In the genomic region with DNA sequence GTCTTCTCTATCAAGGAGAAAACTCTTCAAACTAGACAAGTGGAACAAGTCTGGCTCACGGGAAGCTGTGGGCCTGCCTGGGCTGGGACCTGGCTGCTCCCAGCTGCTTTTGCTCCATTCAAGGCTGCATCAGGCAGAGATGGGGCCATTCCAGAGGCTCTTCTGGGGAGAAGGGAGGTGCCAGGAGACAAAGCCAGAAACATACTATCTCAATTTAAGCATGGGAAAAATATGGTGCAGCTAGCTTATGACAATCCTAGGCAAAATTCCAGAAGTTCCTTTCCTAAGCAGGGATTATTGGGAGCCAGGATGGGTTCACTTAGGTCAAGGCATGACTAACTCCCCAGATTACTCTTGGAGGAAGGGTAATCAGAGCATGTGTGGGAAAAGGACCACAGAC, we compare ENCODE assay signal across 1 cellular context.
TF ChIP-seq lines count a peak whose summit lies in the region.

No MANE protein-coding gene starts in this region.

TF ChIP-seq in SK-N-SH, 30 proteins besides CTCF, POLR2A, EP300 and RAD21 (continued from another document):
- TF ChIP-seq, protein P1, sequence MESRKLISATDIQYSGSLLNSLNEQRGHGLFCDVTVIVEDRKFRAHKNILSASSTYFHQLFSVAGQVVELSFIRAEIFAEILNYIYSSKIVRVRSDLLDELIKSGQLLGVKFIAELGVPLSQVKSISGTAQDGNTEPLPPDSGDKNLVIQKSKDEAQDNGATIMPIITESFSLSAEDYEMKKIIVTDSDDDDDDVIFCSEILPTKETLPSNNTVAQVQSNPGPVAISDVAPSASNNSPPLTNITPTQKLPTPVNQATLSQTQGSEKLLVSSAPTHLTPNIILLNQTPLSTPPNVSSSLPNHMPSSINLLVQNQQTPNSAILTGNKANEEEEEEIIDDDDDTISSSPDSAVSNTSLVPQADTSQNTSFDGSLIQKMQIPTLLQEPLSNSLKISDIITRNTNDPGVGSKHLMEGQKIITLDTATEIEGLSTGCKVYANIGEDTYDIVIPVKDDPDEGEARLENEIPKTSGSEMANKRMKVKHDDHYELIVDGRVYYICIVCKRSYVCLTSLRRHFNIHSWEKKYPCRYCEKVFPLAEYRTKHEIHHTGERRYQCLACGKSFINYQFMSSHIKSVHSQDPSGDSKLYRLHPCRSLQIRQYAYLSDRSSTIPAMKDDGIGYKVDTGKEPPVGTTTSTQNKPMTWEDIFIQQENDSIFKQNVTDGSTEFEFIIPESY (IDR thresholded peaks at IDR 0.05; ENCODE audit: borderline replicate concordance, low read depth), result no peak
- TF ChIP-seq, protein P2, sequence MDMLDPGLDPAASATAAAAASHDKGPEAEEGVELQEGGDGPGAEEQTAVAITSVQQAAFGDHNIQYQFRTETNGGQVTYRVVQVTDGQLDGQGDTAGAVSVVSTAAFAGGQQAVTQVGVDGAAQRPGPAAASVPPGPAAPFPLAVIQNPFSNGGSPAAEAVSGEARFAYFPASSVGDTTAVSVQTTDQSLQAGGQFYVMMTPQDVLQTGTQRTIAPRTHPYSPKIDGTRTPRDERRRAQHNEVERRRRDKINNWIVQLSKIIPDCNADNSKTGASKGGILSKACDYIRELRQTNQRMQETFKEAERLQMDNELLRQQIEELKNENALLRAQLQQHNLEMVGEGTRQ (IDR thresholded peaks at IDR 0.05; ENCODE audit: borderline replicate concordance, low read depth, low read length), result no peak
- TF ChIP-seq MEF2A (IDR thresholded peaks at IDR 0.05; ENCODE audit: borderline replicate concordance, low read depth) (no peak), GATA2 (CRISPR knock-in tag; IDR thresholded peaks at IDR 0.05) (no peak)
